In the genomic region with DNA sequence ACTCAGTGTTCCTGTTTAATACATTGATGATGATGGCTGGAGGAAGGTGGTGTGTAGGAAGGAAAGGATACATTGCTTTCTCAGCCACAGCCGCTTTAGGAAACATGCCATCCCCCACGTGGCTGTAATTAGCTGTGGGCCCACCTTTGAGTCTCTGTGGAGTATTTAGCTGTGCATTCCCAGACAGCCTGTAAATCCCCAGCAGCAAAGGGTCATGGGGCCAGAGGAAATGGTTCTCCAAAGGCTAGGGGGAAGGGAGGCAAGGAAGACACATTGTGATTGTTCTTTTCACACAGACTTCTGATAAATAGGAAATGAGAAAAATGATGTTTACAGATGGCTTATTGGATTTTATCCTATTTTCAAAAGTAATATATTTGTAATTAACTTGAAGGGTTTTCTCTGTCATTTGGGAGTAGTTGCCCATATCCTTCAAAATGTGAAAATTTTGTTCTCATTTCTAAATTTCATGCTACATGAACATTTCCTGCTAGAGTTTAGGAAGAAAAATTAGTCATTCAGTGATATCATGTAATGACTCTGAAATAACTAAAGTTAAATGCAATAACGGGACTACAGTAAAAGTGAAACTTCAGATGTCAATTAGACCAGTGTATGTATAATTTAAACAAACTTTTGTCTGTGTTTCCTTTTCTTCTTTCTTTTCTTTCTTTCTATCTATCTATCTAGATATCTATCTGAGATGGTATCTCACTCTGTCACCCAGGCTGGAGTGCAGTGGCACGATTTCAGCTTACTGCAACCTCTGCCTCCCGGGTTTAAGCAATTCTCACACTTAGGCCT, we compare ENCODE assay signal across 10 cellular contexts. TPM values are rescaled to one million over a fixed set of nuclear protein-coding genes. Genes with fewer than 3 reads are reported as not detected.
A peak's percentile ranks its signal among the peaks of the same experiment; 100 is the strongest.
DNase-seq lines count a peak whose midpoint lies in the region; ATAC-seq and TF ChIP-seq lines count a peak whose summit lies in the region.
"Had no signal": no experiment of that assay in that cellular context is flagged by ENCODE, and none has a peak within 500 bp of the region (broad histone marks: within the 10 kb centered on the region; RNA-seq: fewer than 3 reads in every experiment).

No MANE protein-coding gene starts in this region.

- no peak overlapping the region for H3K4me3 ChIP-seq in upper lobe of right lung
- H3K4me3 ChIP-seq in MG63 = no peak overlapping the region
- H3K4me3 ChIP-seq: BLaER1 had no signal

- TF ChIP-seq CTCF in upper lobe of right lung (IDR thresholded peaks at IDR 0.05) (no peak), glutamatergic neuron (IDR thresholded peaks at IDR 0.05; ENCODE audit: partially characterized antibody, unreplicated experiment) (no peak)

- peaks cover under 1 to 24% of the 10 kb centered on the region in 2 donors for H3K36me3 Mint-ChIP-seq in activated naive CD4-positive, alpha-beta T cell treated with anti-CD3 and anti-CD28 coated beads, Interleukin-2, amount 50 U/mL, for 72 hours
- peaks cover 7% of the 10 kb centered on the region for H3K36me3 Mint-ChIP-seq in activated naive CD8-positive, alpha-beta T cell treated with anti-CD3 and anti-CD28 coated beads for 36 hours
- no peaks in the 10 kb centered on the region for H3K36me3 Mint-ChIP-seq in glutamatergic neuron (ENCODE audit: unreplicated experiment)

- H3K4me1 ChIP-seq in upper lobe of right lung = peaks cover 14% of the 10 kb centered on the region

- no peak overlapping the region for H3K4me3 Mint-ChIP-seq in activated naive CD8-positive, alpha-beta T cell treated with anti-CD3 and anti-CD28 coated beads for 36 hours
- H3K4me3 Mint-ChIP-seq in glutamatergic neuron (ENCODE audit: unreplicated experiment) = no peak overlapping the region

- peak; percentile 75 to 97 for ATAC-seq in activated naive CD4-positive, alpha-beta T cell treated with anti-CD3 and anti-CD28 coated beads, Interleukin-2, amount 50 U/mL, for 72 hours
- no peak for ATAC-seq in upper lobe of right lung

- no peaks in the 10 kb centered on the region for H3K27me3 Mint-ChIP-seq in activated naive CD8-positive, alpha-beta T cell treated with anti-CD3 and anti-CD28 coated beads for 36 hours
- no peaks in the 10 kb centered on the region for H3K27me3 Mint-ChIP-seq in glutamatergic neuron (ENCODE audit: unreplicated experiment)

- H3K9me3 ChIP-seq in upper lobe of right lung (no peaks in the 10 kb centered on the region), MG63 (no peaks in the 10 kb centered on the region)
- H3K9me3 ChIP-seq: BLaER1 had no signal

- DNase-seq in activated naive CD4-positive, alpha-beta T cell treated with anti-CD3 and anti-CD28 coated beads, Interleukin-2, amount 50 U/mL, for 72 hours (ENCODE audit: low spot score in 2 of 2) = no peak
- DNase-seq in activated naive CD4-positive, alpha-beta T cell (lab: John Stamatoyannopoulos, UW) = no peak
- DNase-seq in activated naive CD8-positive, alpha-beta T cell treated with anti-CD3 and anti-CD28 coated beads for 36 hours = no peak
- DNase-seq in islet precursor cell (peak; percentile 87), upper lobe of right lung (no peak), glutamatergic neuron (no peak), MG63 (no peak), NCI-H1417 treated with DMSO at 0.1 percent for 48 hours (lab: John Stamatoyannopoulos, UW) (no peak)
- DNase-seq: Karpas-422 had no signal

- H3K9me3 Mint-ChIP-seq in activated naive CD4-positive, alpha-beta T cell treated with anti-CD3 and anti-CD28 coated beads, Interleukin-2, amount 50 U/mL, for 72 hours = no peaks in the 10 kb centered on the region
- H3K9me3 Mint-ChIP-seq in activated naive CD8-positive, alpha-beta T cell treated with anti-CD3 and anti-CD28 coated beads for 36 hours = no peaks in the 10 kb centered on the region
- H3K9me3 Mint-ChIP-seq in glutamatergic neuron (ENCODE audit: unreplicated experiment) = no peaks in the 10 kb centered on the region

- H3K27ac ChIP-seq in upper lobe of right lung = peak overlapping the region; percentile 3
- H3K27ac ChIP-seq: BLaER1 had no signal

- no peaks in the 10 kb centered on the region for H3K27me3 ChIP-seq in upper lobe of right lung
- no peaks in the 10 kb centered on the region for H3K27me3 ChIP-seq in MG63
- H3K27me3 ChIP-seq: BLaER1 had no signal

- H3K27ac Mint-ChIP-seq in activated naive CD4-positive, alpha-beta T cell treated with anti-CD3 and anti-CD28 coated beads, Interleukin-2, amount 50 U/mL, for 72 hours = peak overlapping the region; percentile 80 to 92
- H3K27ac Mint-ChIP-seq in activated naive CD8-positive, alpha-beta T cell treated with anti-CD3 and anti-CD28 coated beads for 36 hours = peak overlapping the region; percentile 75
- H3K27ac Mint-ChIP-seq in glutamatergic neuron (ENCODE audit: unreplicated experiment) = no peak overlapping the region

- intact Hi-C loops in upper lobe of right lung (cut with DNase I) = no loop called here

- H3K36me3 ChIP-seq in upper lobe of right lung (no peaks in the 10 kb centered on the region), MG63 (no peaks in the 10 kb centered on the region)

- peaks cover 11% of the 10 kb centered on the region for H3K4me1 Mint-ChIP-seq in activated naive CD8-positive, alpha-beta T cell treated with anti-CD3 and anti-CD28 coated beads for 36 hours
- no peaks in the 10 kb centered on the region for H3K4me1 Mint-ChIP-seq in glutamatergic neuron (ENCODE audit: low read depth, unreplicated experiment)

RNA-seq across cellular contexts. Expression of a gene that starts 24.3 kb away (rescaled TPM):
- total RNA-seq in activated naive CD4-positive, alpha-beta T cell treated with anti-CD3 and anti-CD28 coated beads, Interleukin-2, amount 50 U/mL, for 72 hours = 1 to 10 TPM in 1 of 2 donors, under 1 TPM in 1; 0.89 to 5.8 TPM
- total RNA-seq in activated naive CD8-positive, alpha-beta T cell treated with anti-CD3 and anti-CD28 coated beads for 36 hours = 1 to 10 TPM; 2.2 to 2.8 TPM
- total RNA-seq in upper lobe of right lung = 38.6 TPM
- total RNA-seq in glutamatergic neuron (ENCODE audit: unreplicated experiment) = 59.3 TPM
- total RNA-seq in MG63 (2014; rRNA removed; shearing (Covaris generic); ENCODE audit: low replicate concordance) = 12.5 and 13.4 TPM in 2 replicates
